8 cellular contexts compared by ENCODE assay signal in the genomic region with DNA sequence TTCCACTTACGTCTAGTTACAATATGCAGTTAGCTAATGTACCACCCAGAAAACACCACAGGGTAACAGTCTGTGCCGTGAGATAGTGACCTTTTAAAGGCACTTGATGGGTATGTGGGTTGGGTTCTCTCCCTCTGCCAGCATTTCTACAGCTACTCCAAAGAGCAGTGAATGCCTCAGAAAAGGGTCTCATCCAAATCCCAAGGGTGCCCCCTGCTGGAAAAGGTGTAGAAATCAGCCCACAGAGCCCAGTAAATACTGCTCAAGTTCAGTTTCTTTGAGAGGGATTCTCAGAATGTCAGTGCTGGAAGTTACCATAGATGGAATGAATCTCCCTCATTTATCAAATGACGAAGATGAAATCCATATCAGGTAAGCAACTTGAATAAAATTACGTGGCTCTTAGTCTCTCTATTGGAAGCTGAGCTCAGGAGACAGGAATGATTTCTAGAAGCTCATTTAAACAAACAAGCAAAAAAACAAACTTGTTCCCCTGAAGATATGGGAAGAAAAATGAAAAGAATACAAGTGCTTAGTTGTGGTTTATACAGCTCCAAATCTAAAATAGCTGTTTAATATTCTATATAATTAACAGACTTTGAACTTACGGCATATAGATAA. TPM values are rescaled to one million over a fixed set of nuclear protein-coding genes. Genes with fewer than 3 reads are reported as not detected.
DNase-seq lines count a peak whose midpoint lies in the region; ATAC-seq and TF ChIP-seq lines count a peak whose summit lies in the region.

No MANE protein-coding gene starts in this region.

- H3K27ac ChIP-seq in GM23338 (ENCODE audit: low read depth) = no peak overlapping the region
- H3K27ac ChIP-seq in SU-DHL-6 (ENCODE audit: low read depth, low read length) = no peak overlapping the region
- no peak overlapping the region for H3K27ac ChIP-seq in sigmoid colon

- H3K4me3 Mint-ChIP-seq in GM23338 = no peak overlapping the region

- H3K4me3 ChIP-seq in GM23338 (no peak overlapping the region), MG63 (no peak overlapping the region), SU-DHL-6 (ENCODE audit: insufficient read depth, low read length, poor library complexity, severe bottlenecking) (no peak overlapping the region), sigmoid colon (no peak overlapping the region)

- H3K9me2 ChIP-seq in GM23338 (ENCODE audit: insufficient read depth) (peaks cover 2% of the 10 kb centered on the region; the same call in 1 of the 2 replicates), SU-DHL-6 (replicated peaks; ENCODE audit: insufficient read depth, low read length) (no peaks in the 10 kb centered on the region)

- H3K36me3 Mint-ChIP-seq in GM23338 (ENCODE audit: low read depth) = peaks cover 15% of the 10 kb centered on the region

- no peaks in the 10 kb centered on the region for H3K9me3 ChIP-seq in MG63
- H3K9me3 ChIP-seq in SU-DHL-6 (ENCODE audit: insufficient read depth, low read length) = no peaks in the 10 kb centered on the region
- H3K9me3 ChIP-seq in sigmoid colon = no peaks in the 10 kb centered on the region

- H3K27me3 Mint-ChIP-seq in GM23338 (ENCODE audit: insufficient read depth, low read depth, poor library complexity) = no peaks in the 10 kb centered on the region

- H3K27me3 ChIP-seq in GM23338 (ENCODE audit: insufficient read depth) = no peaks in the 10 kb centered on the region
- no peaks in the 10 kb centered on the region for H3K27me3 ChIP-seq in MG63
- no peaks in the 10 kb centered on the region for H3K27me3 ChIP-seq in SU-DHL-6 (ENCODE audit: low read length)
- H3K27me3 ChIP-seq in sigmoid colon = no peaks in the 10 kb centered on the region

- H3K9ac ChIP-seq in SU-DHL-6 (ENCODE audit: low read length) = no peak overlapping the region

- whole genome bisulfite sequencing in sigmoid colon, 2 donors = 29 to 39% methylated on average over 5 of the region's 5 CpGs

- ATAC-seq in GM23338 (peak; percentile 96), left ventricle myocardium superior (peak; percentile 75)

- H3K79me2 ChIP-seq in GM23338 (replicated peaks; ENCODE audit: insufficient read depth) (no peaks in the 10 kb centered on the region), SU-DHL-6 (ENCODE audit: insufficient read depth, low read length) (no peaks in the 10 kb centered on the region)

- TF ChIP-seq POLR2A in sigmoid colon (IDR thresholded peaks at IDR 0.05) = no peak

- DNase-seq in EL = peak; percentile 71
- DNase-seq in GM23338 (ENCODE audit: low spot score) = peak; percentile 95
- peak; percentile 54 for DNase-seq in MG63
- DNase-seq in activated naive CD8-positive, alpha-beta T cell treated with anti-CD3 and anti-CD28 coated beads, Interleukin-2, amount 50 U/mL, for 16 hours (ENCODE audit: low read depth, low spot score) = peak; percentile 49
- DNase-seq in left ventricle myocardium superior = no peak
- peak; percentile 72 for DNase-seq in sigmoid colon
- DNase-seq in 8988T = no peak

- H3K4me1 ChIP-seq in GM23338 (ENCODE audit: insufficient read depth) = no peaks in the 10 kb centered on the region
- H3K4me1 ChIP-seq in sigmoid colon = peaks cover 0 to 6% (median 0%) of the 10 kb centered on the region in 4 donors

- TF ChIP-seq CTCF in GM23338 (conservative IDR thresholded peaks at IDR 0.05; ENCODE audit: low read depth in 2 of 2) = peak; percentile 90
- TF ChIP-seq CTCF in SU-DHL-6 (IDR thresholded peaks at IDR 0.05; ENCODE audit: insufficient read depth, low read length, poor library complexity, severe bottlenecking) = peak; percentile 65
- TF ChIP-seq CTCF in sigmoid colon (IDR thresholded peaks at IDR 0.05) = peak in 3 of 4 experiments; percentile 26 to 51 (median 33)

- H3K4me2 ChIP-seq in GM23338 = no peak overlapping the region
- no peak overlapping the region for H3K4me2 ChIP-seq in SU-DHL-6 (ENCODE audit: low read depth, low read length, poor library complexity, severe bottlenecking)

- H3F3A ChIP-seq in GM23338 (replicated peaks; ENCODE audit: low read depth) (no peaks in the 10 kb centered on the region), SU-DHL-6 (ENCODE audit: insufficient read depth) (no peaks in the 10 kb centered on the region)

- no peaks in the 10 kb centered on the region for H4K20me1 ChIP-seq in GM23338 (replicated peaks; ENCODE audit: insufficient read depth)
- no peaks in the 10 kb centered on the region for H4K20me1 ChIP-seq in SU-DHL-6 (ENCODE audit: low read depth, low read length)

- intact Hi-C loops in left ventricle myocardium superior (cut with micrococcal nuclease) (loop anchor here (10.0 kb wide), 1 partner anchor 116 kb away; no protein-coding TSS in a partner anchor), sigmoid colon (cut with DNase I) (loop anchor here (5.0 kb wide), 1 partner anchor 118 kb away; no protein-coding TSS in a partner anchor)

- H3K9me3 Mint-ChIP-seq in GM23338 = no peaks in the 10 kb centered on the region

- 0 out of 3 replicates have a peak, but pooled peaks cover 2% of the 10 kb centered on the region for H3K4me1 Mint-ChIP-seq in GM23338

- no peak for TF ChIP-seq EP300 in sigmoid colon (IDR thresholded peaks at IDR 0.05)

- H2AFZ ChIP-seq in GM23338 = no peak overlapping the region
- no peak overlapping the region for H2AFZ ChIP-seq in SU-DHL-6 (ENCODE audit: low read depth, low read length, severe bottlenecking)

- H3K36me3 ChIP-seq in GM23338 (ENCODE audit: insufficient read depth) = no peaks in the 10 kb centered on the region
- H3K36me3 ChIP-seq in MG63 = no peaks in the 10 kb centered on the region
- H3K36me3 ChIP-seq in SU-DHL-6 (ENCODE audit: low read length) = no peaks in the 10 kb centered on the region
- H3K36me3 ChIP-seq in sigmoid colon = no peaks in the 10 kb centered on the region

- no peak overlapping the region for H3K27ac Mint-ChIP-seq in GM23338

TF ChIP-seq in GM23338, 12 proteins besides CTCF, POLR2A, EP300 and RAD21 (continues in another document):
- no peak for TF ChIP-seq NANOG (IDR thresholded peaks at IDR 0.05; ENCODE audit: borderline replicate concordance)
- no peak for TF ChIP-seq EZH2phosphoT487 (IDR thresholded peaks at IDR 0.05; ENCODE audit: unreplicated experiment)
- TF ChIP-seq ZNF114 (CRISPR knock-in tag; IDR thresholded peaks at IDR 0.05) = no peak

RNA-seq across cellular contexts. Expression of gene RNF175, which starts 9.5 kb away (rescaled TPM):
- 4.7 and 14.9 TPM in 2 replicates for total RNA-seq in GM23338 (2014; rRNA removed; shearing (Covaris generic))
- polyA plus RNA-seq in GM23338 (2016; fragmentation: Nextera tagmentation; extraction: Ambion mirVana) (4.8 and 4.9 TPM in 2 replicates), sigmoid colon (under 1 TPM in 1 of 3 donors, not detected in 2; 0.26 TPM)
- total RNA-seq in MG63 (2014; rRNA removed; shearing (Covaris generic); ENCODE audit: low replicate concordance) = 0.59 TPM in 1 of 2 replicates, not detected in the other
- total RNA-seq in left ventricle myocardium superior (0.20 TPM), sigmoid colon (1 to 10 TPM in 1 of 4 donors, under 1 TPM in 1, not detected in 2; 0.99 to 1.8 TPM)

RNA-seq across cellular contexts. Expression of gene SFRP2, which starts 38.6 kb away (rescaled TPM):
- 214 and 219 TPM in 2 replicates for total RNA-seq in GM23338 (2014; rRNA removed; shearing (Covaris generic))
- polyA plus RNA-seq in GM23338 (2016; fragmentation: Nextera tagmentation; extraction: Ambion mirVana) (286 and 295 TPM in 2 replicates), sigmoid colon (10 to 100 TPM in 1 of 3 donors, 1 to 10 TPM in 1, not detected in 1; 2.0 to 30.6 TPM)
- 0.52 TPM in 1 of 2 replicates, not detected in the other for total RNA-seq in MG63 (2014; rRNA removed; shearing (Covaris generic); ENCODE audit: low replicate concordance)
- total RNA-seq in left ventricle myocardium superior (1.4 TPM), sigmoid colon (10 to 100 TPM; 12.1 to 64.8 (median 33.1) TPM)

Comparison
In these comparisons a context has a peak if more than half of its experiments do, and no peak if none do; other contexts are left out.
1. DNase-seq: peak in EL (single experiment), GM23338 (single experiment), MG63 (single experiment), activated naive CD8-positive, alpha-beta T cell treated with anti-CD3 and anti-CD28 coated beads, Interleukin-2, amount 50 U/mL, for 16 hours (single experiment) and sigmoid colon (single experiment); none in left ventricle myocardium superior (single experiment) and 8988T (single experiment).
2. CTCF ChIP-seq: peak in every context shown above with its lines; median percentile 90 in GM23338; 65 in SU-DHL-6; 33 in sigmoid colon.